ENCODE assay signal across 20 cellular contexts in the genomic region with DNA sequence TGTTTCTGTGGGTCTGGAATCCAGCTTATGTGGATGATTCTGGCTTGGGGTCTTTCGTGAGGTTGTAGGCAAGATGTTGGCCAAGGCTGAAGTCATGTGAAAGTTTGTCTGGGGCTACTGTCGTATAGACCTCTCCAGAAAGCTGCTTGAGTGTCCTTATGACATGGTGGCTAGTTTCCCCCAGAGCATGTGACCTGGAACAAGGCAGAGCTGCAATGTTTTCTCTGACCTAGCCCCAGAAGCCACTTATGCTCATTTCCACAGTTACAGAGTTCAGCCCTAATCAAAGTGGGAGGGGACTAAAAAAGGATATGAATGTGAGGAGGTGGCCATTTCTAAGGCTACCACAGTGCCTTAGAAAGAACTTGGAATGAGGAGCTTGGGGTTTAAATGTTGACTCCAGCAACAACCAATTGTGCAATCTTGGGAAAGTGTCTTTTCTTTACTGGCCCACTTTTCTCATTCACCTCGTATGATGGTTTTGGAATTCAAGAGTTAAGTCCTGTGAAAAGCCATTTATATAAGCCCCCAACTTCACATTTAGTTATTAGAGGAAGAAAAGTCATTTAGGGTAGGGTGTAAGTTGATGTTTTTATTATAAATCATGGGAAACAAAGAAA.
"Had no signal": no experiment of that assay in that cellular context is flagged by ENCODE, and none has a peak within 500 bp of the region (broad histone marks: within the 10 kb centered on the region; RNA-seq: fewer than 3 reads in every experiment).

No MANE protein-coding gene starts in this region.

- H3K27me3 Mint-ChIP-seq: activated T-helper 17 cell treated with anti-CD3 and anti-CD28 coated beads, Interleukin-2, amount 50 U/mL, for 72 hours; T-cell; type B pancreatic cell had no signal

- H3K9me3 Mint-ChIP-seq: activated naive CD4-positive, alpha-beta T cell treated with anti-CD3 and anti-CD28 coated beads for 36 hours; activated T-helper 17 cell treated with anti-CD3 and anti-CD28 coated beads, Interleukin-2, amount 50 U/mL, for 72 hours; natural killer cell; T-cell; type B pancreatic cell had no signal

- FAIRE-seq: astrocyte, bronchial epithelial cell, frontal cortex had no signal

- DNase-seq: activated CD4-positive, alpha-beta T cell treated with anti-CD3 and anti-CD28 coated beads, Interleukin-2, amount 50 U/mL, for 48 hours; activated CD4-positive, CD25-positive, alpha-beta regulatory T cell treated with anti-CD3 and anti-CD28 coated beads, Interleukin-2, amount 50 U/mL, for 72 hours; activated naive CD4-positive, alpha-beta T cell treated with anti-CD3 and anti-CD28 coated beads for 36 hours; dermis blood vessel endothelial cell; head of caudate nucleus; kidney glomerular epithelial cell; mesendoderm; natural killer cell; posterior cingulate gyrus; stimulated activated CD4-positive, alpha-beta T cell treated with anti-CD3 and anti-CD28 coated beads, Interleukin-15, amount 100 ng/mL, for 24 hours; stimulated activated CD4-positive, alpha-beta T cell treated with anti-CD3 and anti-CD28 coated beads, Interleukin-4, amount 100 ng/mL, for 1 hour; stimulated activated naive CD4-positive, alpha-beta T cell; T-cell; T-helper 9 cell had no signal

- H3K36me3 Mint-ChIP-seq: natural killer cell, type B pancreatic cell had no signal

- H3K27ac ChIP-seq: suprapubic skin had no signal

- ATAC-seq: activated T-helper 17 cell treated with anti-CD3 and anti-CD28 coated beads, Interleukin-2, amount 50 U/mL, for 72 hours; T-cell had no signal

- H3K4me3 ChIP-seq: suprapubic skin had no signal

- H3K36me3 ChIP-seq: suprapubic skin had no signal

- H3K27ac Mint-ChIP-seq: activated naive CD4-positive, alpha-beta T cell treated with anti-CD3 and anti-CD28 coated beads for 36 hours; activated T-helper 17 cell treated with anti-CD3 and anti-CD28 coated beads, Interleukin-2, amount 50 U/mL, for 72 hours; natural killer cell; T-cell; type B pancreatic cell had no signal

- H3K27me3 ChIP-seq: suprapubic skin had no signal

- H3K9me3 ChIP-seq: suprapubic skin had no signal

- H3K4me3 Mint-ChIP-seq: activated naive CD4-positive, alpha-beta T cell treated with anti-CD3 and anti-CD28 coated beads for 36 hours; activated T-helper 17 cell treated with anti-CD3 and anti-CD28 coated beads, Interleukin-2, amount 50 U/mL, for 72 hours; natural killer cell; T-cell; type B pancreatic cell had no signal
